ENCODE assay signal across 1 cellular context in the genomic region with DNA sequence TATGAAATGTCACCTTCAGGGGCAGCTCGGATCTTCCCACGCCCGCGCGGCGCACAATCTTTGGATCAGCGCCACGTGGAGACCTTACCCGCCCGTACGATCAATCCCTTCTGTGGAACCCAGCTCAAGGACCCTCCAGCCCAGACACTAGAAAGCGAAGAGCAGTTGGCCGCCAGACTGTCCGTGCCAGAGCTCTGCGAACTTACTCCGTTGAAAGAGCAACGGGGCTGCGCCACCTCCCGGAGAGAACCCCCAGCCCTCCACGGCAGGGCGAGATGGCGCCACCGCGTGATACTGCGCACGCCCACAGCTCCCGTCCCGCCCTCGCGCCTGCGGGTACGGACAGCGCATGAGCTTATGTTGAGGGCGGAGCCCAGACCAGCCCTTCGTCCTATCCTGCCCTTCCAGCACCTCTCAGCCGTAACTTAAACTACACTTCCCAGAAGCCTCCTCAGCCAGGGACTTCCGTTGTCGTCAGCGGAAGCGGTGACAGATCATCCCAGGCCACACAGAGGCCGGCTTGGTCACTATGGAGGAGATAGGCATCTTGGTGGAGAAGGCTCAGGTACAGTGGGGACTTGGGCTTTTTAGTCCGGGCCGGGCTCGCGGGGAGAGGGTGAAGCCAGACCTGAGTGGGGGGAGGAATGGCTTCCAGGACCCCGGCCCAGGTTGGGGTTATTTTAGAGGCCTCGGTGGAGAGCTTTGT.
A peak's percentile ranks its signal among the peaks of the same experiment; 100 is the strongest.
TF ChIP-seq lines count a peak whose summit lies in the region.

TSS of gene PSMC4 (plus strand) at position 492 of the 706 bp plus-strand sequence. CDS start at position 530, 38 bp downstream.

TF ChIP-seq in GM12878, 131 proteins besides CTCF, POLR2A, EP300 and RAD21 (continued from another document and continues in another):
- TF ChIP-seq, protein P1, sequence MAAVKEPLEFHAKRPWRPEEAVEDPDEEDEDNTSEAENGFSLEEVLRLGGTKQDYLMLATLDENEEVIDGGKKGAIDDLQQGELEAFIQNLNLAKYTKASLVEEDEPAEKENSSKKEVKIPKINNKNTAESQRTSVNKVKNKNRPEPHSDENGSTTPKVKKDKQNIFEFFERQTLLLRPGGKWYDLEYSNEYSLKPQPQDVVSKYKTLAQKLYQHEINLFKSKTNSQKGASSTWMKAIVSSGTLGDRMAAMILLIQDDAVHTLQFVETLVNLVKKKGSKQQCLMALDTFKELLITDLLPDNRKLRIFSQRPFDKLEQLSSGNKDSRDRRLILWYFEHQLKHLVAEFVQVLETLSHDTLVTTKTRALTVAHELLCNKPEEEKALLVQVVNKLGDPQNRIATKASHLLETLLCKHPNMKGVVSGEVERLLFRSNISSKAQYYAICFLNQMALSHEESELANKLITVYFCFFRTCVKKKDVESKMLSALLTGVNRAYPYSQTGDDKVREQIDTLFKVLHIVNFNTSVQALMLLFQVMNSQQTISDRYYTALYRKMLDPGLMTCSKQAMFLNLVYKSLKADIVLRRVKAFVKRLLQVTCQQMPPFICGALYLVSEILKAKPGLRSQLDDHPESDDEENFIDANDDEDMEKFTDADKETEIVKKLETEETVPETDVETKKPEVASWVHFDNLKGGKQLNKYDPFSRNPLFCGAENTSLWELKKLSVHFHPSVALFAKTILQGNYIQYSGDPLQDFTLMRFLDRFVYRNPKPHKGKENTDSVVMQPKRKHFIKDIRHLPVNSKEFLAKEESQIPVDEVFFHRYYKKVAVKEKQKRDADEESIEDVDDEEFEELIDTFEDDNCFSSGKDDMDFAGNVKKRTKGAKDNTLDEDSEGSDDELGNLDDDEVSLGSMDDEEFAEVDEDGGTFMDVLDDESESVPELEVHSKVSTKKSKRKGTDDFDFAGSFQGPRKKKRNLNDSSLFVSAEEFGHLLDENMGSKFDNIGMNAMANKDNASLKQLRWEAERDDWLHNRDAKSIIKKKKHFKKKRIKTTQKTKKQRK (IDR thresholded peaks at IDR 0.05; ENCODE audit: low read depth, low read length): no peak
- TF ChIP-seq MYB (IDR thresholded peaks at IDR 0.05; ENCODE audit: borderline replicate concordance, low read depth, low read length): 0 out of 2 replicates have a peak, but pooled peaks have one; percentile 68
- 0 out of 2 replicates have a peak, but pooled peaks have one; percentile 36 for TF ChIP-seq NR2C1 (IDR thresholded peaks at IDR 0.05)
- TF ChIP-seq SMAD5 (IDR thresholded peaks at IDR 0.05; ENCODE audit: low read depth): peak; percentile 66; the same call in 1 of the 2 replicates
- TF ChIP-seq E4F1 (IDR thresholded peaks at IDR 0.05; ENCODE audit: borderline replicate concordance, partially characterized antibody): no peak
- TF ChIP-seq, protein P2, sequence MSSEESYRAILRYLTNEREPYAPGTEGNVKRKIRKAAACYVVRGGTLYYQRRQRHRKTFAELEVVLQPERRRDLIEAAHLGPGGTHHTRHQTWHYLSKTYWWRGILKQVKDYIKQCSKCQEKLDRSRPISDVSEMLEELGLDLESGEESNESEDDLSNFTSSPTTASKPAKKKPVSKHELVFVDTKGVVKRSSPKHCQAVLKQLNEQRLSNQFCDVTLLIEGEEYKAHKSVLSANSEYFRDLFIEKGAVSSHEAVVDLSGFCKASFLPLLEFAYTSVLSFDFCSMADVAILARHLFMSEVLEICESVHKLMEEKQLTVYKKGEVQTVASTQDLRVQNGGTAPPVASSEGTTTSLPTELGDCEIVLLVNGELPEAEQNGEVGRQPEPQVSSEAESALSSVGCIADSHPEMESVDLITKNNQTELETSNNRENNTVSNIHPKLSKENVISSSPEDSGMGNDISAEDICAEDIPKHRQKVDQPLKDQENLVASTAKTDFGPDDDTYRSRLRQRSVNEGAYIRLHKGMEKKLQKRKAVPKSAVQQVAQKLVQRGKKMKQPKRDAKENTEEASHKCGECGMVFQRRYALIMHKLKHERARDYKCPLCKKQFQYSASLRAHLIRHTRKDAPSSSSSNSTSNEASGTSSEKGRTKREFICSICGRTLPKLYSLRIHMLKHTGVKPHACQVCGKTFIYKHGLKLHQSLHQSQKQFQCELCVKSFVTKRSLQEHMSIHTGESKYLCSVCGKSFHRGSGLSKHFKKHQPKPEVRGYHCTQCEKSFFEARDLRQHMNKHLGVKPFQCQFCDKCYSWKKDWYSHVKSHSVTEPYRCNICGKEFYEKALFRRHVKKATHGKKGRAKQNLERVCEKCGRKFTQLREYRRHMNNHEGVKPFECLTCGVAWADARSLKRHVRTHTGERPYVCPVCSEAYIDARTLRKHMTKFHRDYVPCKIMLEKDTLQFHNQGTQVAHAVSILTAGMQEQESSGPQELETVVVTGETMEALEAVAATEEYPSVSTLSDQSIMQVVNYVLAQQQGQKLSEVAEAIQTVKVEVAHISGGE (CRISPR knock-in tag; IDR thresholded peaks at IDR 0.05): no peak
- peak; percentile 78 for TF ChIP-seq NRF1 (conservative IDR thresholded peaks at IDR 0.05; ENCODE audit: low read depth, low read length)
- TF ChIP-seq, protein P3, sequence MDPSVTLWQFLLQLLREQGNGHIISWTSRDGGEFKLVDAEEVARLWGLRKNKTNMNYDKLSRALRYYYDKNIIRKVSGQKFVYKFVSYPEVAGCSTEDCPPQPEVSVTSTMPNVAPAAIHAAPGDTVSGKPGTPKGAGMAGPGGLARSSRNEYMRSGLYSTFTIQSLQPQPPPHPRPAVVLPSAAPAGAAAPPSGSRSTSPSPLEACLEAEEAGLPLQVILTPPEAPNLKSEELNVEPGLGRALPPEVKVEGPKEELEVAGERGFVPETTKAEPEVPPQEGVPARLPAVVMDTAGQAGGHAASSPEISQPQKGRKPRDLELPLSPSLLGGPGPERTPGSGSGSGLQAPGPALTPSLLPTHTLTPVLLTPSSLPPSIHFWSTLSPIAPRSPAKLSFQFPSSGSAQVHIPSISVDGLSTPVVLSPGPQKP (IDR thresholded peaks at IDR 0.05; ENCODE audit: low read depth, low read length): peak; percentile 71; the same call in 1 of the 2 replicates
- peak; percentile 69 for TF ChIP-seq SKIL (IDR thresholded peaks at IDR 0.05; ENCODE audit: low read depth, poor library complexity, severe bottlenecking)
- no peak for TF ChIP-seq TBL1XR1 (IDR thresholded peaks at IDR 0.05; ENCODE audit: low read depth, low read length)
- TF ChIP-seq, protein P4, sequence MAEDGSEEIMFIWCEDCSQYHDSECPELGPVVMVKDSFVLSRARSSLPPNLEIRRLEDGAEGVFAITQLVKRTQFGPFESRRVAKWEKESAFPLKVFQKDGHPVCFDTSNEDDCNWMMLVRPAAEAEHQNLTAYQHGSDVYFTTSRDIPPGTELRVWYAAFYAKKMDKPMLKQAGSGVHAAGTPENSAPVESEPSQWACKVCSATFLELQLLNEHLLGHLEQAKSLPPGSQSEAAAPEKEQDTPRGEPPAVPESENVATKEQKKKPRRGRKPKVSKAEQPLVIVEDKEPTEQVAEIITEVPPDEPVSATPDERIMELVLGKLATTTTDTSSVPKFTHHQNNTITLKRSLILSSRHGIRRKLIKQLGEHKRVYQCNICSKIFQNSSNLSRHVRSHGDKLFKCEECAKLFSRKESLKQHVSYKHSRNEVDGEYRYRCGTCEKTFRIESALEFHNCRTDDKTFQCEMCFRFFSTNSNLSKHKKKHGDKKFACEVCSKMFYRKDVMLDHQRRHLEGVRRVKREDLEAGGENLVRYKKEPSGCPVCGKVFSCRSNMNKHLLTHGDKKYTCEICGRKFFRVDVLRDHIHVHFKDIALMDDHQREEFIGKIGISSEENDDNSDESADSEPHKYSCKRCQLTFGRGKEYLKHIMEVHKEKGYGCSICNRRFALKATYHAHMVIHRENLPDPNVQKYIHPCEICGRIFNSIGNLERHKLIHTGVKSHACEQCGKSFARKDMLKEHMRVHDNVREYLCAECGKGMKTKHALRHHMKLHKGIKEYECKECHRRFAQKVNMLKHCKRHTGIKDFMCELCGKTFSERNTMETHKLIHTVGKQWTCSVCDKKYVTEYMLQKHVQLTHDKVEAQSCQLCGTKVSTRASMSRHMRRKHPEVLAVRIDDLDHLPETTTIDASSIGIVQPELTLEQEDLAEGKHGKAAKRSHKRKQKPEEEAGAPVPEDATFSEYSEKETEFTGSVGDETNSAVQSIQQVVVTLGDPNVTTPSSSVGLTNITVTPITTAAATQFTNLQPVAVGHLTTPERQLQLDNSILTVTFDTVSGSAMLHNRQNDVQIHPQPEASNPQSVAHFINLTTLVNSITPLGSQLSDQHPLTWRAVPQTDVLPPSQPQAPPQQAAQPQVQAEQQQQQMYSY (CRISPR knock-in tag; IDR thresholded peaks at IDR 0.05): no peak
- no peak for TF ChIP-seq STAT3 (IDR thresholded peaks at IDR 0.05; ENCODE audit: low read depth, low read length)
- peak; percentile 89 for TF ChIP-seq YY1 (IDR thresholded peaks at IDR 0.05; ENCODE audit: low read depth, low read length)
- no peak for TF ChIP-seq NFYA (IDR thresholded peaks at IDR 0.05; ENCODE audit: borderline replicate concordance, low read depth, low read length)
- TF ChIP-seq HCFC1 (IDR thresholded peaks at IDR 0.05; ENCODE audit: low read length): peak; percentile 96
- TF ChIP-seq PAX5 (IDR thresholded peaks at IDR 0.05; ENCODE audit: borderline replicate concordance, low read depth, low read length): 0 out of 2 replicates have a peak, but pooled peaks have one; percentile 31
- no peak for TF ChIP-seq ZNF274 (IDR thresholded peaks at IDR 0.05; ENCODE audit: insufficient read depth, insufficient read length)
- TF ChIP-seq ZNF217 (IDR thresholded peaks at IDR 0.05): no peak
- TF ChIP-seq ZNF592 (IDR thresholded peaks at IDR 0.05): no peak
- TF ChIP-seq BRCA1 (IDR thresholded peaks at IDR 0.05; ENCODE audit: low read depth, low read length): no peak
- no peak for TF ChIP-seq ETV6 (conservative IDR thresholded peaks at IDR 0.05 in 1 of 2, IDR thresholded peaks at IDR 0.05 in 1 of 2; ENCODE audit: borderline replicate concordance in 1 of 2, low read depth in 1 of 2)
- TF ChIP-seq GABPA (IDR thresholded peaks at IDR 0.05; ENCODE audit: low read depth): peak; percentile 97
- TF ChIP-seq ZZZ3 (IDR thresholded peaks at IDR 0.05; ENCODE audit: control insufficient read depth, insufficient read length, low read depth): no peak
